8 cellular contexts compared by ENCODE assay signal in genomic region chr3:155352900-155353490, GRCh38. TPM values are rescaled to one million over a fixed set of nuclear protein-coding genes. Genes with fewer than 3 reads are reported as not detected.
DNase-seq lines count a peak whose midpoint lies in the region; ATAC-seq, FAIRE-seq and TF ChIP-seq lines count a peak whose summit lies in the region.

No MANE protein-coding gene starts in this region.

- BruUV-seq in mammary epithelial cell (replicated peaks; lab: Mats Ljungman, UMichigan): no TSS peak

- dilution Hi-C loops in mammary epithelial cell (cut with HindIII; ENCODE audit: low sequenced_read_pairs): no loop called here

- DNase-seq in AG08395 (ENCODE audit: low spot score) (peak; percentile 57), GM19239 (ENCODE audit: insufficient read length, low spot score) (peak; percentile 4), NCI-H345 treated with DMSO at 0.1 percent for 48 hours (lab: John Stamatoyannopoulos, UW; ENCODE audit: unreplicated experiment) (peak; percentile 9), mammary epithelial cell (peak; percentile 33), lung microvascular endothelial cell (ENCODE audit: low read depth in 2 of 2) (peak; percentile 18 to 21), NCI-H187 treated with DMSO at 0.1 percent for 48 hours (lab: John Stamatoyannopoulos, UW) (no peak)

- H3K4me3 ChIP-seq in mammary epithelial cell (replicated peaks in 1 of 3; ENCODE audit: insufficient read depth in 1 of 3, low read depth in 2 of 3, low read length in 3 of 3): no peak overlapping the region

- no peaks in the 10 kb centered on the region for H4K20me1 ChIP-seq in mammary epithelial cell (ENCODE audit: insufficient read depth, low read length)

- no peaks in the 10 kb centered on the region for H3K27me3 ChIP-seq in mammary epithelial cell (ENCODE audit: insufficient read depth, low read length)

- intact Hi-C loops in mammary epithelial cell (cut with micrococcal nuclease): loop anchor here (1.0 to 5.0 kb wide), 4 partner anchors 30 to 519 kb away; partner anchors contain the start of genes GMPS and PLCH1

- H3K27ac ChIP-seq in mammary epithelial cell (ENCODE audit: insufficient read depth, low read depth, low read length): no peak overlapping the region

- peak; percentile 21 for FAIRE-seq in GM19239 (lab: Jason Lieb, UNC)

- H2AFZ ChIP-seq in mammary epithelial cell (ENCODE audit: low read depth, low read length): no peak overlapping the region

- H3K9me3 ChIP-seq in mammary epithelial cell (replicated peaks; ENCODE audit: insufficient read depth, low read length): no peaks in the 10 kb centered on the region

- no peak overlapping the region for H3K9ac ChIP-seq in mammary epithelial cell (ENCODE audit: insufficient read depth, low read length)

- no peaks in the 10 kb centered on the region for H3K36me3 ChIP-seq in mammary epithelial cell (ENCODE audit: insufficient read depth, low read length)

- peaks cover 5% of the 10 kb centered on the region for H3K4me1 ChIP-seq in mammary epithelial cell (ENCODE audit: insufficient read depth, low read length)

- CTCF ChIA-PET in mammary epithelial cell (lab: Charles Lee; ENCODE audit: low non-redundant PET): interaction anchor here (0.7 kb wide), 1 partner anchor 349 kb away, joined by 8 read pairs; no protein-coding TSS in a partner anchor

- H3K79me2 ChIP-seq in mammary epithelial cell (ENCODE audit: insufficient read depth, low read length): no peaks in the 10 kb centered on the region

- in situ Hi-C loops in mammary epithelial cell (cut with MboI; ENCODE audit: low sequenced_read_pairs in 2 of 2): loop anchor here in 1 of 2 donors (10.0 kb wide), 1 partner anchor 352 kb away; no protein-coding TSS in a partner anchor

- peak; percentile 47 to 56 for TF ChIP-seq CTCF in mammary epithelial cell (conservative IDR thresholded peaks at IDR 0.05 in 1 of 2, IDR thresholded peaks at IDR 0.05 in 1 of 2; ENCODE audit: extremely low read depth in 1 of 2, insufficient read depth in 1 of 2, low read depth in 1 of 2, low read length in 2 of 2)

- no peak for ATAC-seq in GM21723 (IDR thresholded peaks at IDR 0.05; ENCODE audit: unreplicated experiment)
- ATAC-seq in activated CD4-positive, CD25-positive, alpha-beta regulatory T cell treated with anti-CD3 and anti-CD28 coated beads, Interleukin-2, amount 50 U/mL, for 24 hours: no peak

- WGBS in mammary epithelial cell (ENCODE audit: low coverage, missing lambda C conversion rate): 52% methylated on average over 6 of the region's 6 CpGs

- H3K4me2 ChIP-seq in mammary epithelial cell (ENCODE audit: insufficient read depth, low read depth, low read length): no peak overlapping the region

RNA-seq across cellular contexts. Expression of gene STRIT1, which starts 59.5 kb away (rescaled TPM):
- not detected for total RNA-seq in mammary epithelial cell
- polyA plus RNA-seq in mammary epithelial cell: not detected
- polyA minus RNA-seq in mammary epithelial cell: not detected
- not detected in 2 replicates for total RNA-seq in lung microvascular endothelial cell
